Comparison of ENCODE assay signal across 19 cellular contexts in genomic region chr3:177039875-177040274, GRCh38.
DNase-seq lines count a peak whose midpoint lies in the region; ATAC-seq, FAIRE-seq and TF ChIP-seq lines count a peak whose summit lies in the region.
"Had no signal": no experiment of that assay in that cellular context is flagged by ENCODE, and none has a peak within 500 bp of the region (broad histone marks: within the 10 kb centered on the region; RNA-seq: fewer than 3 reads in every experiment).

No MANE protein-coding gene starts in this region.

- peaks cover 2% of the 10 kb centered on the region for H3K9me3 Mint-ChIP-seq in activated naive CD4-positive, alpha-beta T cell treated with anti-CD3 and anti-CD28 coated beads, Interleukin-2, amount 10 ng/mL, durations not matched to agents 7 days and 5 days

- TF ChIP-seq CTCF in right atrium auricular region (IDR thresholded peaks at IDR 0.05) (no peak), RWPE1 (conservative IDR thresholded peaks at IDR 0.05; ENCODE audit: low read depth) (no peak), transverse colon (IDR thresholded peaks at IDR 0.05) (no peak)

- H3K9ac ChIP-seq in iPS-20b (ENCODE audit: low read depth, low read length): no peak overlapping the region
- H3K9ac ChIP-seq: GM23248, parathyroid adenoma had no signal

- no peak overlapping the region for H3K4me3 Mint-ChIP-seq in activated naive CD4-positive, alpha-beta T cell treated with anti-CD3 and anti-CD28 coated beads, Interleukin-2, amount 10 ng/mL, durations not matched to agents 7 days and 5 days

- H3K27ac Mint-ChIP-seq in activated naive CD4-positive, alpha-beta T cell treated with anti-CD3 and anti-CD28 coated beads, Interleukin-2, amount 10 ng/mL, durations not matched to agents 7 days and 5 days: no peak overlapping the region

- intact Hi-C loops in left ventricle myocardium superior (cut with micrococcal nuclease): no loop called here
- intact Hi-C loops in transverse colon (cut with DNase I; ENCODE audit: low total_unique reads): no loop called here

- DNase-seq in right atrium auricular region (ENCODE audit: low spot score) (no peak), left ventricle myocardium superior (no peak), RWPE1 (ENCODE audit: low spot score) (no peak), transverse colon (no peak), frontal cortex (ENCODE audit: low spot score in 2 of 2) (no peak), HuH-7.5 (ENCODE audit: low spot score) (no peak)
- DNase-seq in activated naive CD4-positive, alpha-beta T cell treated with anti-CD3 and anti-CD28 coated beads, Interleukin-2, amount 10 ng/mL, durations not matched to agents 7 days and 5 days: no peak
- DNase-seq: activated CD4-positive, alpha-beta T cell treated with anti-CD3 and anti-CD28 coated beads for 4 hours; activated naive CD4-positive, alpha-beta T cell treated with anti-CD3 and anti-CD28 coated beads, Interleukin-2, amount 50 U/mL, for 16 hours; brain microvascular endothelial cell; EL; GM23248; NCI-H187; NCI-H446 treated with DMSO at 0.1 percent for 48 hours; SJCRH30; stimulated activated naive CD4-positive, alpha-beta T cell treated with Interleukin-2 at 50 U/mL for 16 hours had no signal

- FAIRE-seq in frontal cortex (lab: Jason Lieb, UNC): no peak

- H3K27ac ChIP-seq in right atrium auricular region: peak overlapping the region; percentile 67 to 75
- H3K27ac ChIP-seq in RWPE1: peak overlapping the region; percentile 58
- peak overlapping the region; percentile 49 for H3K27ac ChIP-seq in iPS-20b (ENCODE audit: low read length)
- H3K27ac ChIP-seq in transverse colon: peak overlapping the region in 3 of 4 donors; percentile 19 to 70 (median 70)
- H3K27ac ChIP-seq: brain microvascular endothelial cell, GM23248, hepatocyte, parathyroid adenoma, SJCRH30 had no signal

- WGBS in transverse colon (ENCODE audit: low coverage in 1 of 2), 2 donors: 94 to 100% methylated on average over 3 of the region's 3 CpGs

- TF ChIP-seq POLR2A in transverse colon (IDR thresholded peaks at IDR 0.05): no peak

- H3K27me3 Mint-ChIP-seq in activated naive CD4-positive, alpha-beta T cell treated with anti-CD3 and anti-CD28 coated beads, Interleukin-2, amount 10 ng/mL, durations not matched to agents 7 days and 5 days: no peaks in the 10 kb centered on the region

- POLR2A ChIA-PET in RWPE1 (lab: Yijun Ruan, JAX; ENCODE audit: low non-redundant PET): no interaction called here

- in situ Hi-C loops in transverse colon (cut with MboI; ENCODE audit: low pct_ligation_motif_present in 1 of 4, low pct_unique_long_range_greater_than_20kb in 1 of 4, low sequenced_read_pairs in 3 of 4): loop anchor here in 1 of 4 donors (25.0 kb wide), 2 partner anchors 747 to 1297 kb away; no protein-coding TSS in a partner anchor

- CTCF ChIA-PET in RWPE1 (lab: Yijun Ruan, JAX): no interaction called here
- CTCF ChIA-PET in activated naive CD4-positive, alpha-beta T cell treated with anti-CD3 and anti-CD28 coated beads, Interleukin-2, amount 10 ng/mL, durations not matched to agents 7 days and 5 days (lab: Charles Lee): no interaction called here

- H3K9me3 ChIP-seq in right atrium auricular region (no peaks in the 10 kb centered on the region), iPS-20b (ENCODE audit: insufficient read depth, low read depth, low read length) (no peaks in the 10 kb centered on the region), transverse colon (no peaks in the 10 kb centered on the region)

- H3K4me1 ChIP-seq in right atrium auricular region (peaks cover 0 to 23% of the 10 kb centered on the region in 2 donors), iPS-20b (ENCODE audit: insufficient read depth, low read length) (no peaks in the 10 kb centered on the region), transverse colon (peaks cover 5 to 23% (median 14%) of the 10 kb centered on the region in 4 donors)
- H3K4me1 ChIP-seq: SJCRH30 had no signal

- no peak for TF ChIP-seq EP300 in transverse colon (IDR thresholded peaks at IDR 0.05; ENCODE audit: low read depth)

- H3K4me3 ChIP-seq in right atrium auricular region: no peak overlapping the region
- no peak overlapping the region for H3K4me3 ChIP-seq in iPS-20b (ENCODE audit: low read length)
- H3K4me3 ChIP-seq in transverse colon: no peak overlapping the region
- H3K4me3 ChIP-seq: GM23248, hepatocyte, SJCRH30 had no signal

- H3K27me3 ChIP-seq in right atrium auricular region (no peaks in the 10 kb centered on the region), iPS-20b (ENCODE audit: insufficient read depth, low read length) (no peaks in the 10 kb centered on the region), transverse colon (no peaks in the 10 kb centered on the region)
- H3K27me3 ChIP-seq: brain microvascular endothelial cell, hepatocyte, SJCRH30 had no signal

- peaks cover 65% of the 10 kb centered on the region for H3K36me3 Mint-ChIP-seq in activated naive CD4-positive, alpha-beta T cell treated with anti-CD3 and anti-CD28 coated beads, Interleukin-2, amount 10 ng/mL, durations not matched to agents 7 days and 5 days

- H3K36me3 ChIP-seq in right atrium auricular region: peaks cover 16% of the 10 kb centered on the region
- H3K36me3 ChIP-seq in iPS-20b (ENCODE audit: insufficient read depth, low read depth, low read length): peaks cover 83% of the 10 kb centered on the region
- peaks cover 0 to 25% (median 6%) of the 10 kb centered on the region in 4 donors for H3K36me3 ChIP-seq in transverse colon

- no peak for ATAC-seq in left ventricle myocardium superior

- peaks cover 25% of the 10 kb centered on the region for H3K4me1 Mint-ChIP-seq in activated naive CD4-positive, alpha-beta T cell treated with anti-CD3 and anti-CD28 coated beads, Interleukin-2, amount 10 ng/mL, durations not matched to agents 7 days and 5 days
